In genomic region chr21:31660134-31660565, GRCh38 we compare ENCODE assay signal across 8 cellular contexts. TPM values are rescaled to one million over a fixed set of nuclear protein-coding genes. Genes with fewer than 3 reads are reported as not detected.
DNase-seq lines count a peak whose midpoint lies in the region; ATAC-seq and TF ChIP-seq lines count a peak whose summit lies in the region.

No MANE protein-coding gene starts in this region.

- no peak for TF ChIP-seq POLR2A in right lobe of liver (IDR thresholded peaks at IDR 0.05)

- H3K4me3 ChIP-seq in AG10803 (ENCODE audit: low read length) (peak overlapping the region; percentile 99), OCI-LY7 (ENCODE audit: low read depth, low read length, poor library complexity, severe bottlenecking) (peak overlapping the region; percentile 89), choroid plexus epithelial cell (ENCODE audit: low read depth, low read length) (peak overlapping the region; percentile 95), right lobe of liver (peak overlapping the region; percentile 73 to 91 (median 80))

- intact Hi-C loops in OCI-LY7 (cut with micrococcal nuclease; ENCODE audit: unreplicated experiment): no loop called here
- intact Hi-C loops in right lobe of liver (cut with DNase I): loop anchor here in 1 of 2 donors (10.0 kb wide), 1 partner anchor 65 kb away; no protein-coding TSS in a partner anchor

- H4K20me1 ChIP-seq in OCI-LY7 (ENCODE audit: insufficient read depth, low read length): peaks cover 27% of the 10 kb centered on the region

- no peak overlapping the region for H2AFZ ChIP-seq in OCI-LY7 (ENCODE audit: low read length)

- H3K36me3 ChIP-seq in OCI-LY7 (ENCODE audit: insufficient read depth, low read length) (peaks cover 39% of the 10 kb centered on the region), right lobe of liver (peaks cover 0 to 18% (median 8%) of the 10 kb centered on the region in 4 donors)

- DNase-seq in AG10803 (ENCODE audit: low read depth): peak; percentile 13
- DNase-seq in OCI-LY7 (ENCODE audit: low spot score): peak; percentile 64
- DNase-seq in choroid plexus epithelial cell (ENCODE audit: low read depth): peak; percentile 22
- no peak for DNase-seq in right lobe of liver
- peak; percentile 48 for DNase-seq in superior temporal gyrus (ENCODE audit: extremely low spot score)
- DNase-seq in COLO829 (ENCODE audit: low spot score): no peak

- CTCF ChIA-PET in OCI-LY7 (lab: Charles Lee; ENCODE audit: unreplicated experiment): no interaction called here

- ATAC-seq in GM18511 (IDR thresholded peaks at IDR 0.05; ENCODE audit: unreplicated experiment) (peak; percentile 42), HG02973 (IDR thresholded peaks at IDR 0.05; ENCODE audit: unreplicated experiment) (peak; percentile 25), right lobe of liver (peak; percentile 0 to 3 (median 1))

- H3K27ac ChIP-seq in OCI-LY7 (ENCODE audit: low read depth, low read length, poor library complexity, severe bottlenecking): peak overlapping the region; percentile 31
- peak overlapping the region; percentile 89 to 98 (median 98) for H3K27ac ChIP-seq in right lobe of liver

- TF ChIP-seq CTCF in AG10803 (conservative IDR thresholded peaks at IDR 0.05; ENCODE audit: low read length) (no peak), OCI-LY7 (conservative IDR thresholded peaks at IDR 0.05; ENCODE audit: low read length) (no peak), choroid plexus epithelial cell (conservative IDR thresholded peaks at IDR 0.05; ENCODE audit: low read depth, low read length) (no peak), right lobe of liver (IDR thresholded peaks at IDR 0.05) (no peak)

- POLR2A ChIA-PET in OCI-LY7 (lab: Charles Lee): interaction anchor here (0.6 to 1.2 kb wide), 3 partner anchors 9 to 619 kb away, joined by 3 to 5 read pairs (median 4); partner anchors contain the start of gene MIS18A

- peaks cover 49% of the 10 kb centered on the region for H3K79me2 ChIP-seq in OCI-LY7 (ENCODE audit: insufficient read depth, low read depth, low read length)

- H3K4me1 ChIP-seq in OCI-LY7 (ENCODE audit: insufficient read depth, low read length, poor library complexity, severe bottlenecking): peaks cover 48% of the 10 kb centered on the region
- H3K4me1 ChIP-seq in right lobe of liver: peaks cover 0 to 42% (median 12%) of the 10 kb centered on the region in 4 donors

- no peaks in the 10 kb centered on the region for H3K9me2 ChIP-seq in OCI-LY7 (ENCODE audit: insufficient read depth, low read length)

- no peaks in the 10 kb centered on the region for H3K27me3 ChIP-seq in right lobe of liver

- H3K9me3 ChIP-seq in OCI-LY7 (ENCODE audit: low read length) (no peaks in the 10 kb centered on the region; the same call in 1 of the 2 replicates), right lobe of liver (no peaks in the 10 kb centered on the region)

- BruUV-seq in OCI-LY7 (replicated peaks; lab: Mats Ljungman, UMichigan): no TSS peak

- peak overlapping the region; percentile 94 for H3K4me2 ChIP-seq in OCI-LY7 (ENCODE audit: low read length)

- under 1% methylated on average over 11 of the region's 26 CpGs for WGBS in right lobe of liver (ENCODE audit: insufficient coverage, low coverage, low lambda C conversion rate, missing lambda C conversion rate)

RNA-seq across cellular contexts. Expression of gene SOD1, which starts 0.7 kb away (rescaled TPM):
- 229 and 316 TPM in 2 replicates for total RNA-seq in OCI-LY7 (2014; rRNA removed; shearing (Covaris generic))
- total RNA-seq in OCI-LY7 (2022) (307 and 315 TPM in 2 replicates), right lobe of liver (1,000 to 10,000 TPM in 1 of 6 experiments, 100 to 1,000 TPM in 5; 398 to 1,176 (median 518) TPM)

Comparison
In these comparisons a context has a peak if more than half of its experiments do, and no peak if none do; other contexts are left out.
1. DNase-seq: peak in AG10803 (single experiment), OCI-LY7 (single experiment), choroid plexus epithelial cell (single experiment) and superior temporal gyrus (single experiment); none in right lobe of liver (0 of 3) and COLO829 (single experiment).
2. Peak in every context shown above with its lines, with median percentiles within 50 percentile points of each other: H3K4me3 ChIP-seq and ATAC-seq.